In the genomic region with DNA sequence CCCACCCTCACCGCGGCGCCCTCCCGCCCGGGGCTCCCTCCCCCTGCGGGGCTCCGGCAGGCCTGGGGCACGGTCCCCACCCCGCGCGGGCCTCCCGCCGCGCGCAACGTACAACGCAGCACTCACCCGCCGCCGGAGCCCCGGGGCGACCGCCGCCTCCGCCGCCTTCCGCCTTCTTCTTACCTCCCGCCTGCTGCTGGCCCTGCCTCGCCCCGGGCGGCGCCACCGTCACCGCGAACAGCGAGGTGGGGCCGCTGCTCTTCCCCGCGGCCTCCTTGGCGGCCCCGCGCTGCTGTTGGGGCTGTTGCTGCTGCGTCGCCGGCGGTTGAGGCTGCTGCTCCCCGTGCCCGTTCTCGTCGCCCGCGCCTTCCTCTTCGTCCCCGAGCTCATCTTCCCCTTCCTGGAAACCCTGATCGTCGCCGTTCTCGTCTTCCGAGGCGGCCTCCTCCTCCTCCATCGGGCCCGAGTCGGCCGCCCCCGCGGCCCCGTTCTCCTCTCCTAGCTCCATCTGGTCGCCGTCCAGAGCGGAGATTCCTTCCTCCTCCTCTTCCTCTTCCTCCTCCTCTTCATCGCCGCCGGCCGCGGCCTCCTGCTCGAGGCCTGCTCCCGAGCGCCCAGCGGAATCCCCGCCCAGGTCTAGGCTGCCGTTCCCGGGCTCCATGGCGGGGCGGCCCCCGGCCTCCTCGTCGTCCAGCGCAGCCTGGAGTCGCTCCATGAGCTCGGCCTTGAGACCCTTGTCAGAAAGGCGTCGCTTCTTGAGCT, we compare ENCODE assay signal across 2 cellular contexts.
TF ChIP-seq lines count a peak whose summit lies in the region.

No MANE protein-coding gene starts in this region.

TF ChIP-seq in GM12878, 131 proteins besides CTCF, POLR2A, EP300 and RAD21 (continued from another document):
- TF ChIP-seq, protein P1, sequence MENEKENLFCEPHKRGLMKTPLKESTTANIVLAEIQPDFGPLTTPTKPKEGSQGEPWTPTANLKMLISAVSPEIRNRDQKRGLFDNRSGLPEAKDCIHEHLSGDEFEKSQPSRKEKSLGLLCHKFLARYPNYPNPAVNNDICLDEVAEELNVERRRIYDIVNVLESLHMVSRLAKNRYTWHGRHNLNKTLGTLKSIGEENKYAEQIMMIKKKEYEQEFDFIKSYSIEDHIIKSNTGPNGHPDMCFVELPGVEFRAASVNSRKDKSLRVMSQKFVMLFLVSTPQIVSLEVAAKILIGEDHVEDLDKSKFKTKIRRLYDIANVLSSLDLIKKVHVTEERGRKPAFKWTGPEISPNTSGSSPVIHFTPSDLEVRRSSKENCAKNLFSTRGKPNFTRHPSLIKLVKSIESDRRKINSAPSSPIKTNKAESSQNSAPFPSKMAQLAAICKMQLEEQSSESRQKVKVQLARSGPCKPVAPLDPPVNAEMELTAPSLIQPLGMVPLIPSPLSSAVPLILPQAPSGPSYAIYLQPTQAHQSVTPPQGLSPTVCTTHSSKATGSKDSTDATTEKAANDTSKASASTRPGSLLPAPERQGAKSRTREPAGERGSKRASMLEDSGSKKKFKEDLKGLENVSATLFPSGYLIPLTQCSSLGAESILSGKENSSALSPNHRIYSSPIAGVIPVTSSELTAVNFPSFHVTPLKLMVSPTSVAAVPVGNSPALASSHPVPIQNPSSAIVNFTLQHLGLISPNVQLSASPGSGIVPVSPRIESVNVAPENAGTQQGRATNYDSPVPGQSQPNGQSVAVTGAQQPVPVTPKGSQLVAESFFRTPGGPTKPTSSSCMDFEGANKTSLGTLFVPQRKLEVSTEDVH (IDR thresholded peaks at IDR 0.05; ENCODE audit: low read depth, partially characterized antibody): no peak
- no peak for TF ChIP-seq KAT2A (conservative IDR thresholded peaks at IDR 0.05; ENCODE audit: control insufficient read depth, low read depth, low read length)
- no peak for TF ChIP-seq TARDBP (IDR thresholded peaks at IDR 0.05; ENCODE audit: borderline replicate concordance)
- TF ChIP-seq, protein P2, sequence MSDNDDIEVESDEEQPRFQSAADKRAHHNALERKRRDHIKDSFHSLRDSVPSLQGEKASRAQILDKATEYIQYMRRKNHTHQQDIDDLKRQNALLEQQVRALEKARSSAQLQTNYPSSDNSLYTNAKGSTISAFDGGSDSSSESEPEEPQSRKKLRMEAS (IDR thresholded peaks at IDR 0.05; ENCODE audit: low read depth, low read length): no peak
- no peak for TF ChIP-seq BACH1 (IDR thresholded peaks at IDR 0.05; ENCODE audit: borderline replicate concordance)
- no peak for TF ChIP-seq JUNB (IDR thresholded peaks at IDR 0.05)
- TF ChIP-seq SMARCA5 (IDR thresholded peaks at IDR 0.05): no peak
- no peak for TF ChIP-seq BMI1 (IDR thresholded peaks at IDR 0.05; ENCODE audit: borderline replicate concordance)
- TF ChIP-seq WRNIP1 (IDR thresholded peaks at IDR 0.05; ENCODE audit: borderline replicate concordance, low read depth, low read length): no peak
- TF ChIP-seq IKZF1 (conservative IDR thresholded peaks at IDR 0.05): no peak
- no peak for TF ChIP-seq SMAD5 (IDR thresholded peaks at IDR 0.05; ENCODE audit: low read depth)
- no peak for TF ChIP-seq NFXL1 (IDR thresholded peaks at IDR 0.05; ENCODE audit: borderline replicate concordance)
- no peak; the same call in 1 of the 2 replicates for TF ChIP-seq CHD2 (IDR thresholded peaks at IDR 0.05; ENCODE audit: borderline replicate concordance, low read depth, low read length)

TF ChIP-seq in HepG2, 621 proteins besides CTCF, POLR2A, EP300 and RAD21 (continued from another document):
- TF ChIP-seq ZNF329 (CRISPR knock-in tag; IDR thresholded peaks at IDR 0.05; ENCODE audit: low read depth): 0 out of 2 replicates have a peak, but pooled peaks have one; percentile 2
- peak; percentile 36; the same call in 1 of the 2 replicates for TF ChIP-seq PHF20 (CRISPR knock-in tag; IDR thresholded peaks at IDR 0.05)
- TF ChIP-seq MXD4 (CRISPR knock-in tag; IDR thresholded peaks at IDR 0.05): no peak
- TF ChIP-seq NFE2L1 (CRISPR knock-in tag; IDR thresholded peaks at IDR 0.05; ENCODE audit: borderline replicate concordance): 0 out of 2 replicates have a peak, but pooled peaks have one; percentile 18
- TF ChIP-seq ZNF143 (CRISPR knock-in tag; IDR thresholded peaks at IDR 0.05): no peak
- TF ChIP-seq, protein P3, sequence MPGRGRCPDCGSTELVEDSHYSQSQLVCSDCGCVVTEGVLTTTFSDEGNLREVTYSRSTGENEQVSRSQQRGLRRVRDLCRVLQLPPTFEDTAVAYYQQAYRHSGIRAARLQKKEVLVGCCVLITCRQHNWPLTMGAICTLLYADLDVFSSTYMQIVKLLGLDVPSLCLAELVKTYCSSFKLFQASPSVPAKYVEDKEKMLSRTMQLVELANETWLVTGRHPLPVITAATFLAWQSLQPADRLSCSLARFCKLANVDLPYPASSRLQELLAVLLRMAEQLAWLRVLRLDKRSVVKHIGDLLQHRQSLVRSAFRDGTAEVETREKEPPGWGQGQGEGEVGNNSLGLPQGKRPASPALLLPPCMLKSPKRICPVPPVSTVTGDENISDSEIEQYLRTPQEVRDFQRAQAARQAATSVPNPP (CRISPR knock-in tag; IDR thresholded peaks at IDR 0.05): peak; percentile 0; the same call in 1 of the 2 replicates
- TF ChIP-seq MYNN (CRISPR knock-in tag; IDR thresholded peaks at IDR 0.05; ENCODE audit: low read depth): no peak
- no peak for TF ChIP-seq ZNF816 (CRISPR knock-in tag; IDR thresholded peaks at IDR 0.05; ENCODE audit: borderline replicate concordance)
